In genomic region chr11:28049338-28050216, GRCh38 we compare ENCODE assay signal across 15 cellular contexts. TPM values are rescaled to one million over a fixed set of nuclear protein-coding genes. Genes with fewer than 3 reads are reported as not detected.
A peak's percentile ranks its signal among the peaks of the same experiment; 100 is the strongest.
DNase-seq lines count a peak whose midpoint lies in the region; ATAC-seq, FAIRE-seq and TF ChIP-seq lines count a peak whose summit lies in the region.
"Had no signal": no experiment of that assay in that cellular context is flagged by ENCODE, and none has a peak within 500 bp of the region (broad histone marks: within the 10 kb centered on the region; RNA-seq: fewer than 3 reads in every experiment).

No MANE protein-coding gene starts in this region.

- no peaks in the 10 kb centered on the region for H3K9me3 ChIP-seq in thyroid gland
- H3K9me3 ChIP-seq: heart right ventricle, transverse colon had no signal

- TF ChIP-seq POLR2A in thyroid gland (IDR thresholded peaks at IDR 0.05), result no peak

- TF ChIP-seq CTCF in fibroblast of mammary gland (conservative IDR thresholded peaks at IDR 0.05; ENCODE audit: control insufficient read depth, insufficient read depth, low read depth, low read length) (no peak), thyroid gland (IDR thresholded peaks at IDR 0.05) (no peak)

- H3K36me3 ChIP-seq in thyroid gland, result no peaks in the 10 kb centered on the region
- H3K36me3 ChIP-seq: heart right ventricle, transverse colon had no signal

- 83 to 86% methylated on average over 5 of the region's 5 CpGs for WGBS in thyroid gland, 2 donors

- DNase-seq in NOMO-1 treated with DMSO at 0.1 percent for 48 hours (lab: John Stamatoyannopoulos, UW; ENCODE audit: unreplicated experiment) (peak; percentile 41), NOMO-1 treated with dmso at 0.1 percent for 144 hours (lab: John Stamatoyannopoulos, UW; ENCODE audit: unreplicated experiment) (no peak), RCC 7860 (ENCODE audit: low spot score) (peak; percentile 51), fibroblast of mammary gland (ENCODE audit: low read depth) (peak; percentile 47), SW 1271 (lab: John Stamatoyannopoulos, UW) (no peak), ACHN (no peak), thyroid gland (no peak)
- DNase-seq: heart right ventricle, NCI-H2227 treated with DMSO at 0.1 percent for 48 hours, Right ventricle myocardium superior, transverse colon had no signal

- H3K27ac ChIP-seq in thyroid gland, result no peak overlapping the region
- H3K27ac ChIP-seq: heart right ventricle, transverse colon, VCaP had no signal

- intact Hi-C loops in thyroid gland (cut with DNase I), result no loop called here

- no peaks in the 10 kb centered on the region for H3K27me3 ChIP-seq in thyroid gland
- H3K27me3 ChIP-seq: heart right ventricle, transverse colon had no signal

- H3K4me3 ChIP-seq in fibroblast of mammary gland (ENCODE audit: control insufficient read depth, low read depth, low read length), result no peak overlapping the region
- H3K4me3 ChIP-seq in thyroid gland (replicated peaks in 1 of 3), result no peak overlapping the region
- H3K4me3 ChIP-seq: heart right ventricle, lung, transverse colon had no signal

- FAIRE-seq in RCC 7860 (lab: Jason Lieb, UNC), result peak; percentile 82
- FAIRE-seq: GM18507 had no signal

- H3K4me1 ChIP-seq in thyroid gland, result no peaks in the 10 kb centered on the region
- H3K4me1 ChIP-seq: heart right ventricle, transverse colon had no signal

- in situ Hi-C loops in ACHN (cut with HindIII; ENCODE audit: low pct_ligation_motif_present, low pct_unique_long_range_greater_than_20kb, low sequenced_read_pairs), result no loop called here

- no peak for ATAC-seq in HG02973 (IDR thresholded peaks at IDR 0.05; ENCODE audit: unreplicated experiment)
- ATAC-seq: heart right ventricle had no signal

RNA-seq across cellular contexts. Expression of gene KIF18A, which starts 58.4 kb away (rescaled TPM):
- 1 to 10 TPM; 2.3 to 4.6 (median 4.1) TPM for total RNA-seq in thyroid gland

RNA-seq across cellular contexts. Expression of gene METTL15, which starts 58.6 kb away (rescaled TPM):
- total RNA-seq in thyroid gland, result 10 to 100 TPM; 13.3 to 40.2 (median 23.4) TPM

Comparison
In these comparisons a context has a peak if more than half of its experiments do, and no peak if none do; other contexts are left out.
1. DNase-seq: peak in NOMO-1 treated with DMSO at 0.1 percent for 48 hours (single experiment), RCC 7860 (single experiment) and fibroblast of mammary gland (single experiment); none in NOMO-1 treated with dmso at 0.1 percent for 144 hours (single experiment), SW 1271 (0 of 2), ACHN (single experiment) and thyroid gland (0 of 2).